In the genomic region with DNA sequence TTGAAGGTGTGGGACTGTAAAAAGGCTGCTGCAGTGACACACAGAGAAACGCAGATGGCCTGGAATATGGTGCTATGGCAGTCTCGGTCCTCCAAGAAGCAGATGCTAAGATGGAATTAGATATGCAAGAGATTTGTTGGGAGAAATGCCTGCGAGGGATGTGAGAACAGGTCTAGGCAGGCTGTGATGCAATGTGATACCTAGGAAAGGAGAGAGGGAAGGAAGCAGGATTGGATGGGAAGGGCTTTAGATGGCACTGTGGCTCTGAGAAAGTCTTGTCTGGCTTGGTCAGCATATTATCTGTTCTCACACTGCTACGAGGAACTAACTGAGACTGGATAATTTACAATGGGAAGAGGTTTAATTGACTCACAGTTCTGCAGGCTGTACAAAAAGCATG, we compare ENCODE assay signal across 21 cellular contexts.
DNase-seq lines count a peak whose midpoint lies in the region; FAIRE-seq and TF ChIP-seq lines count a peak whose summit lies in the region.
"Had no signal": no experiment of that assay in that cellular context is flagged by ENCODE, and none has a peak within 500 bp of the region (broad histone marks: within the 10 kb centered on the region; RNA-seq: fewer than 3 reads in every experiment).

No MANE protein-coding gene starts in this region.

- H4K5ac ChIP-seq in mesendoderm (ENCODE audit: low read length) = no peak overlapping the region

- H3K27ac ChIP-seq in mesendoderm (ENCODE audit: low read depth, low read length) = no peak overlapping the region

- H3K4me2 ChIP-seq in mesendoderm (ENCODE audit: low read length) = no peak overlapping the region

- H2BK5ac ChIP-seq in mesendoderm (ENCODE audit: low read length) = no peak overlapping the region

- DNase-seq in NCI-H2171 treated with DMSO at 0.1 percent for 48 hours (lab: John Stamatoyannopoulos, UW) = peak; percentile 55
- DNase-seq in NCI-H2171 (lab: John Stamatoyannopoulos, UW) = no peak
- DNase-seq in MV-4-11 (lab: John Stamatoyannopoulos, UW) = peak; percentile 14
- peak; percentile 14 for DNase-seq in bronchial epithelial cell (ENCODE audit: low read depth)
- DNase-seq in mesendoderm = peak; percentile 68
- DNase-seq in dedifferentiated amniotic fluid mesenchymal stem cell (ENCODE audit: extremely low spot score) = no peak
- DNase-seq in mesenteric fat pad (ENCODE audit: low spot score) = no peak
- no peak for DNase-seq in GDM1 (lab: John Stamatoyannopoulos, UW)
- DNase-seq: 8988T, ACHN, BE2C, Calu3, Karpas-422, NCI-H1105, NCI-H1436 treated with DMSO at 0.1 percent for 48 hours, NCI-H187 treated with DMSO at 0.1 percent for 48 hours, NCI-H526, RPMI8226, SHP77 had no signal

- H3K36me3 ChIP-seq in bronchial epithelial cell (ENCODE audit: control insufficient read depth, insufficient read depth, low read length) (no peaks in the 10 kb centered on the region), mesendoderm (ENCODE audit: control insufficient read depth, insufficient read depth, low read length) (no peaks in the 10 kb centered on the region)
- H3K36me3 ChIP-seq: BE2C had no signal

- no peak overlapping the region for H3K9ac ChIP-seq in mesendoderm (ENCODE audit: low read length)

- no peak for TF ChIP-seq CTCF in bronchial epithelial cell (IDR thresholded peaks at IDR 0.05; ENCODE audit: insufficient read depth, low read length, severe bottlenecking)

- no peak overlapping the region for H3K56ac ChIP-seq in mesendoderm (ENCODE audit: low read length)

- H2BK15ac ChIP-seq in mesendoderm (replicated peaks; ENCODE audit: low read depth) = no peak overlapping the region

- no peak overlapping the region for H2BK120ac ChIP-seq in mesendoderm (ENCODE audit: low read depth, low read length)

- no peaks in the 10 kb centered on the region for H3K4me1 ChIP-seq in mesendoderm (ENCODE audit: control insufficient read depth, low read depth, low read length)
- H3K4me1 ChIP-seq: BE2C had no signal

- H3K18ac ChIP-seq in mesendoderm (ENCODE audit: low read length) = no peak overlapping the region

- no CpG with 5 or more reads among the region's 4 CpGs for WGBS in mesendoderm (ENCODE audit: extremely low coverage, insufficient coverage, low lambda C conversion rate)

- no peak overlapping the region for H2AK5ac ChIP-seq in mesendoderm (ENCODE audit: low read length)

- H4K8ac ChIP-seq in mesendoderm (ENCODE audit: low read depth, low read length) = no peak overlapping the region

- H3K23ac ChIP-seq in mesendoderm (ENCODE audit: low read length) = no peak overlapping the region

- FAIRE-seq in bronchial epithelial cell (lab: Jason Lieb, UNC) = no peak
- FAIRE-seq: G401.6, GM12878 had no signal

- H3K27me3 ChIP-seq in bronchial epithelial cell (ENCODE audit: control insufficient read depth, insufficient read depth, low read length) (no peaks in the 10 kb centered on the region), mesendoderm (ENCODE audit: insufficient read depth, low read length, poor library complexity) (no peaks in the 10 kb centered on the region)

- H3K79me1 ChIP-seq in mesendoderm (ENCODE audit: low read length) = no peaks in the 10 kb centered on the region

- no peak overlapping the region for H3K4ac ChIP-seq in mesendoderm (ENCODE audit: low read depth, low read length)

- H3K79me2 ChIP-seq in mesendoderm (ENCODE audit: control insufficient read depth, insufficient read depth, low read length) = no peaks in the 10 kb centered on the region

- no peak overlapping the region for H3K4me3 ChIP-seq in bronchial epithelial cell (ENCODE audit: low read depth, low read length)
- no peak overlapping the region for H3K4me3 ChIP-seq in mesendoderm (ENCODE audit: low read length)
- H3K4me3 ChIP-seq: GM12878 had no signal

Comparison
In these comparisons a context has a peak if more than half of its experiments do, and no peak if none do; other contexts are left out.
1. DNase-seq: peak in NCI-H2171 treated with DMSO at 0.1 percent for 48 hours (single experiment), MV-4-11 (single experiment), bronchial epithelial cell (single experiment) and mesendoderm (single experiment); none in NCI-H2171 (single experiment), dedifferentiated amniotic fluid mesenchymal stem cell (single experiment), mesenteric fat pad (single experiment) and GDM1 (single experiment).